In the genomic region with DNA sequence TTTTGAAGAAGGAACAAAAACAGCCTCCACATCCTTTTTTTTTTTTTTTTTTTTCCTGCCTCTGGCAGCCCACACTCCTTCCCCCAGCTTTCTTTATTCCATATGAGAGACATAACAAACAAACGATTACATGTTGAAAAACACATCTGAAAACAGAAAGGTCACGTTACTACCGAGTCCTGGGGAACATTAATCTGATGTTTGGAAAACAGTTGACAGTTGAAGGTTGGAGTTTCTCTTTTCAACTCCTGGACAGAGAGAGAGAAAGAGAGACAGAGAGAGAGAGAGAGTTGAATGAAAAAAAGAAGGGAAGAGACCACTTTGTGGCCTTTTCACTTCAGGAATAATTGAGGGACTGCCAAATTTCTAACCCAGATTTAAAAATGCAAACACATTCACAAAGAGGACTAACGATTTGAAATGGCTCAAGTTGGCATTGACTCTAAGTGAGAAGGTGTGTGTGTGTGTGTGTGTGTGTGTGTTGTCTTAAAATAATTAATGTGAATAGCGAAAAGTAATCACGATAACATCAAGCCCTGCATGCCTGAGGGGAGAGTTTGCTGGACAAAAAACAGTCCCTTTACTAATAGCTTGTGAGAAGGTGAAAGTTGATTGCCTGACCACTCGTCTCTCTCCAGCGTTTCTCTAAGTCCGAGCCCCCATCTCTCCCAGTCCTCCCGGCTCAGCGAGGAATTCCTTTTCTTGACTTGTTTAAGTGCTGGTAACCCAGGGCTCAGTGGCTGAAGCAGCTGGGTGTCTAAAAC, we compare ENCODE assay signal across 2 cellular contexts.
TF ChIP-seq lines count a peak whose summit lies in the region.

No MANE protein-coding gene starts in this region.

TF ChIP-seq in H1, 55 proteins besides CTCF, POLR2A, EP300 and RAD21 (continued from another document):
- TF ChIP-seq SUZ12 (IDR thresholded peaks at IDR 0.05; ENCODE audit: low read length) (no peak), GTF2F1 (IDR thresholded peaks at IDR 0.05; ENCODE audit: borderline replicate concordance, low read depth, low read length) (no peak), BRCA1 (IDR thresholded peaks at IDR 0.05; ENCODE audit: low read depth, low read length) (no peak)

TF ChIP-seq in neural cell, 6 proteins besides CTCF, POLR2A, EP300 and RAD21 (continued from another document):
- peak; percentile 9 for TF ChIP-seq POLR2AphosphoS5 (IDR thresholded peaks at IDR 0.05)
